In the genomic region with DNA sequence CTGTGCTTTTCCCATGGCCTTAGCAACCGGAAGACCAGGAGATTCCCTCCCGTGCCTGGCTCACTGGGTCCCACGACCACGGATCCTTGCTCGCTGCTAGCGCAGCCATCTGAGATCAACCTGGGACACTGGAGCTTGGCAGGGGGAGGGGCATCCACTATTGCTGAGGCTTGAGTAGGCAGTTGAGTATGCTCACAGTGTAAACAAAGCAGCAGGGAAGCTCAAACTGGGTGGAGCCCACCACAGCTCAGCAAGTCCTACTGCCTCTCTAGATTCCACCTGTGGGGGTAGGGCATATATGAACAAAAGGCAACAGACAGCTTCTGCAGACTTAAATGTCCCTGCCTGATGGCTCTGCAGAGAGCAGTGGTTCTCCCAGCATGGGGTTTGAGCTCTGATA, we compare ENCODE assay signal across 16 cellular contexts.
DNase-seq lines count a peak whose midpoint lies in the region; ATAC-seq and TF ChIP-seq lines count a peak whose summit lies in the region.
"Had no signal": no experiment of that assay in that cellular context is flagged by ENCODE, and none has a peak within 500 bp of the region (broad histone marks: within the 10 kb centered on the region; RNA-seq: fewer than 3 reads in every experiment).

No MANE protein-coding gene starts in this region.

- H3K36me3 Mint-ChIP-seq in WTC11, result no peaks in the 10 kb centered on the region
- no peaks in the 10 kb centered on the region for H3K36me3 Mint-ChIP-seq in glutamatergic neuron (ENCODE audit: unreplicated experiment)

- H2BK15ac ChIP-seq in IMR-90 (ENCODE audit: low read depth, low read length), result no peak overlapping the region

- H3K18ac ChIP-seq in IMR-90 (ENCODE audit: low read depth, low read length), result no peak overlapping the region

- no peak overlapping the region for H3K56ac ChIP-seq in IMR-90 (ENCODE audit: extremely low read depth, insufficient read depth, low read length)

- no peak overlapping the region for H4K8ac ChIP-seq in IMR-90 (ENCODE audit: low read depth in 2 of 2, low read length in 2 of 2)

- H3K14ac ChIP-seq in IMR-90 (replicated peaks; ENCODE audit: low read depth, low read length), result no peak overlapping the region

- H2AK5ac ChIP-seq in IMR-90 (ENCODE audit: low read depth, low read length), result no peak overlapping the region

- ATAC-seq in IMR-90 (ENCODE audit: low read depth) (no peak), WTC11 (peak; percentile 53), GM18907 (IDR thresholded peaks at IDR 0.05; ENCODE audit: unreplicated experiment) (no peak)
- ATAC-seq: K562 had no signal

- no peak overlapping the region for H2AK9ac ChIP-seq in IMR-90 (replicated peaks; ENCODE audit: low read depth, low read length, poor library complexity)

- dilution Hi-C loops in IMR-90 (cut with HindIII; ENCODE audit: low sequenced_read_pairs, unreplicated experiment), result no loop called here

- CTCF ChIA-PET in IMR-90 (lab: Yijun Ruan, JAX), result no interaction called here
- CTCF ChIA-PET in WTC11 (lab: Charles Lee), result interaction anchor here (1.4 kb wide), 1 partner anchor 89 kb away, joined by 3 read pairs; no protein-coding TSS in a partner anchor

- DNase-seq in ELR (ENCODE audit: low read depth) (peak; percentile 35), IMR-90 (peak; percentile 1), WTC11 (ENCODE audit: low spot score) (peak; percentile 49), iris pigment epithelial cell (ENCODE audit: low read depth) (peak; percentile 21), DMS114 treated with DMSO at 0.1 percent for 48 hours (lab: John Stamatoyannopoulos, UW; ENCODE audit: unreplicated experiment) (no peak), glutamatergic neuron (no peak)
- DNase-seq in activated CD4-positive, alpha-beta T cell treated with anti-CD3 and anti-CD28 coated beads for 48 hours, result no peak
- DNase-seq: NCI-H1417 treated with DMSO at 0.1 percent for 48 hours, NCI-H2029, NCI-H2171, NCI-H446, SIG-M5 had no signal

- no peak overlapping the region for H3K23ac ChIP-seq in IMR-90 (ENCODE audit: low read depth, low read length)

- H3K27ac Mint-ChIP-seq in WTC11, result no peak overlapping the region
- H3K27ac Mint-ChIP-seq in glutamatergic neuron (ENCODE audit: unreplicated experiment), result no peak overlapping the region
- H3K27ac Mint-ChIP-seq: T-helper 1 cell treated with Interleukin-12 subunit alpha and Interleukin-12 subunit beta and Interleukin-4 antibody, amounts not matched to agents 30 μg/mL and 1 μg/mL, for 36 hours had no signal

- POLR2A ChIA-PET in IMR-90 (lab: Charles Lee; ENCODE audit: unreplicated experiment), result no interaction called here
- POLR2A ChIA-PET in WTC11 (lab: Charles Lee), result no interaction called here

- H3K4me1 Mint-ChIP-seq in WTC11 (peaks cover 11% of the 10 kb centered on the region), glutamatergic neuron (ENCODE audit: low read depth, unreplicated experiment) (no peaks in the 10 kb centered on the region)

- no peak overlapping the region for H3K9ac ChIP-seq in IMR-90 (ENCODE audit: low read depth, low read length)

- no peaks in the 10 kb centered on the region for H3K36me3 ChIP-seq in IMR-90 (ENCODE audit: control insufficient read depth, insufficient read depth, low read length)

- H3K27ac ChIP-seq in IMR-90 (ENCODE audit: insufficient read depth, low read length), result no peak overlapping the region
- H3K27ac ChIP-seq: C4-2B had no signal

- H3K79me1 ChIP-seq in IMR-90 (ENCODE audit: low read depth in 1 of 2, low read length in 2 of 2), result no peaks in the 10 kb centered on the region

- no peaks in the 10 kb centered on the region for H3K9me1 ChIP-seq in IMR-90 (ENCODE audit: insufficient read depth, low read length)

- no peaks in the 10 kb centered on the region for H4K20me1 ChIP-seq in IMR-90 (ENCODE audit: insufficient read depth, low read length)

- peaks cover 4% of the 10 kb centered on the region; the same call in 1 of the 2 replicates for H3K9me3 ChIP-seq in IMR-90 (ENCODE audit: control insufficient read depth, insufficient read depth, low read length)

- H3K4me3 Mint-ChIP-seq in WTC11 (no peak overlapping the region), glutamatergic neuron (ENCODE audit: unreplicated experiment) (no peak overlapping the region)
- H3K4me3 Mint-ChIP-seq: T-helper 1 cell treated with Interleukin-12 subunit alpha and Interleukin-12 subunit beta and Interleukin-4 antibody, amounts not matched to agents 30 μg/mL and 1 μg/mL, for 36 hours had no signal

- H2AFZ ChIP-seq in IMR-90 (replicated peaks; ENCODE audit: low read length, poor library complexity), result peak overlapping the region; percentile 8

- H4K5ac ChIP-seq in IMR-90 (ENCODE audit: low read depth, low read length), result no peak overlapping the region

- no peak overlapping the region for H2BK5ac ChIP-seq in IMR-90 (ENCODE audit: low read depth, low read length, poor library complexity, severe bottlenecking)

- H3K9me3 Mint-ChIP-seq in WTC11 (peaks cover 14% of the 10 kb centered on the region), glutamatergic neuron (ENCODE audit: unreplicated experiment) (no peaks in the 10 kb centered on the region)

- H3K27me3 Mint-ChIP-seq in WTC11 (ENCODE audit: low read depth) (peaks cover 4% of the 10 kb centered on the region), glutamatergic neuron (ENCODE audit: unreplicated experiment) (no peaks in the 10 kb centered on the region)

- H3K27me3 ChIP-seq in IMR-90 (ENCODE audit: control insufficient read depth, insufficient read depth, low read length), result no peaks in the 10 kb centered on the region

- H3K4ac ChIP-seq in IMR-90 (ENCODE audit: low read depth, low read length), result no peak overlapping the region

- no peak for TF ChIP-seq CTCF in IMR-90 (conservative IDR thresholded peaks at IDR 0.05; ENCODE audit: low read depth, low read length)
- TF ChIP-seq CTCF in WTC11 (IDR thresholded peaks at IDR 0.05), result no peak
- TF ChIP-seq CTCF in glutamatergic neuron (IDR thresholded peaks at IDR 0.05; ENCODE audit: partially characterized antibody, unreplicated experiment), result no peak

- TF ChIP-seq POLR2A in IMR-90 (IDR thresholded peaks at IDR 0.05; ENCODE audit: low read depth, low read length), result no peak

- no peak for TF ChIP-seq RAD21 in IMR-90 (IDR thresholded peaks at IDR 0.05; ENCODE audit: low read length)

- H3K4me2 ChIP-seq in IMR-90 (ENCODE audit: low read depth, low read length), result peak overlapping the region; percentile 45; the same call in 1 of the 2 replicates

- 100% methylated on average over 1 of the region's 6 CpGs; no CpG with 5 or more reads in 1 of the 2 experiments for WGBS in IMR-90 (ENCODE audit: extremely low coverage in 2 of 2, insufficient read length in 1 of 2), 2 experiments

- in situ Hi-C loops in IMR-90 (cut with MboI; ENCODE audit: low sequenced_read_pairs), result no loop called here

- H2BK20ac ChIP-seq in IMR-90 (ENCODE audit: low read depth, low read length), result no peak overlapping the region

- no peaks in the 10 kb centered on the region for H3K4me1 ChIP-seq in IMR-90 (ENCODE audit: control insufficient read depth, insufficient read depth, low read length)

- H2BK120ac ChIP-seq in IMR-90 (ENCODE audit: low read depth, low read length), result no peak overlapping the region

- no TSS peak for BruUV-seq in IMR-90 (replicated peaks; lab: Mats Ljungman, UMichigan)

- H4K91ac ChIP-seq in IMR-90 (ENCODE audit: insufficient read depth, low read depth, low read length), result no peak overlapping the region

- no peak overlapping the region for H3K4me3 ChIP-seq in IMR-90 (ENCODE audit: insufficient read depth, low read depth, low read length)
- H3K4me3 ChIP-seq: K562 had no signal

- intact Hi-C loops in IMR-90 (cut with micrococcal nuclease), result no loop called here

TF ChIP-seq in IMR-90, 13 proteins besides CTCF, POLR2A, EP300 and RAD21:
- TF ChIP-seq CHD1 (IDR thresholded peaks at IDR 0.05; ENCODE audit: low read depth, low read length), result no peak
- TF ChIP-seq RCOR1 (IDR thresholded peaks at IDR 0.05; ENCODE audit: insufficient replicate concordance, low read length), result no peak
- TF ChIP-seq RFX5 (IDR thresholded peaks at IDR 0.05; ENCODE audit: low read depth, low read length), result no peak
- TF ChIP-seq NFE2L2 (IDR thresholded peaks at IDR 0.05; ENCODE audit: low read depth, low read length), result no peak
- no peak for TF ChIP-seq MAZ (IDR thresholded peaks at IDR 0.05; ENCODE audit: borderline replicate concordance, low read depth, low read length)
- TF ChIP-seq FOS (IDR thresholded peaks at IDR 0.05; ENCODE audit: low read depth, low read length), result no peak
- TF ChIP-seq CEBPB (IDR thresholded peaks at IDR 0.05; ENCODE audit: low read depth, low read length), result no peak
- TF ChIP-seq, protein P1, sequence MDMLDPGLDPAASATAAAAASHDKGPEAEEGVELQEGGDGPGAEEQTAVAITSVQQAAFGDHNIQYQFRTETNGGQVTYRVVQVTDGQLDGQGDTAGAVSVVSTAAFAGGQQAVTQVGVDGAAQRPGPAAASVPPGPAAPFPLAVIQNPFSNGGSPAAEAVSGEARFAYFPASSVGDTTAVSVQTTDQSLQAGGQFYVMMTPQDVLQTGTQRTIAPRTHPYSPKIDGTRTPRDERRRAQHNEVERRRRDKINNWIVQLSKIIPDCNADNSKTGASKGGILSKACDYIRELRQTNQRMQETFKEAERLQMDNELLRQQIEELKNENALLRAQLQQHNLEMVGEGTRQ (IDR thresholded peaks at IDR 0.05; ENCODE audit: low read depth, low read length), result no peak
- no peak for TF ChIP-seq BHLHE40 (IDR thresholded peaks at IDR 0.05; ENCODE audit: low read depth, low read length)

TF ChIP-seq in WTC11, 78 proteins besides CTCF, POLR2A, EP300 and RAD21:
- TF ChIP-seq SOX15 (CRISPR knock-in tag; IDR thresholded peaks at IDR 0.05) (no peak), FOXP1 (CRISPR knock-in tag; IDR thresholded peaks at IDR 0.05; ENCODE audit: borderline replicate concordance) (peak; percentile 50; the same call in 1 of the 2 replicates), GABPB1 (CRISPR knock-in tag; IDR thresholded peaks at IDR 0.05) (no peak)

Comparison
In these comparisons a context has a peak if more than half of its experiments do, and no peak if none do; other contexts are left out.
1. DNase-seq: peak in ELR (single experiment), IMR-90 (single experiment), WTC11 (single experiment) and iris pigment epithelial cell (single experiment); none in activated CD4-positive, alpha-beta T cell treated with anti-CD3 and anti-CD28 coated beads for 48 hours (single experiment), DMS114 treated with DMSO at 0.1 percent for 48 hours (single experiment) and glutamatergic neuron (single experiment).